ENCODE assay signal across 23 cellular contexts in the genomic region with DNA sequence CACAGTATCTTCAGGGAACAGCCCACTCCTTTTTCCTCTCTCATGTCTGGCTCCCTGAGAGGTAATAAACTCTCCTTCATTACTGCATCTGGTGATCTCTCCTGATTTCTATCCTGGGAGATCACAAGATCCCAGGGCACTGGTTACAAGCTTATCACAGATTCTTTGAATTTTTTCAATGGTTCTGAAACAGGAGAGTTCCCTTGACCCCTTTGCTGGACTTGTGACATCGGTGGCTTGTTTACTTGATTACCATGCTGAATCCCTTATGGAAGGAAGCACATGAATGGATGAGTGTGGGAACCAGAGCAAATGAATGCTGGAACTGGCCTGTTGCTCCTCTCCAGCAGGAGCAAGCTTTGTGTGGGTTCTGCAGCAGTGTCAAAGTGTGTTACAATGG.
"Had no signal": no experiment of that assay in that cellular context is flagged by ENCODE, and none has a peak within 500 bp of the region (broad histone marks: within the 10 kb centered on the region; RNA-seq: fewer than 3 reads in every experiment).

No MANE protein-coding gene starts in this region.

- H3K9me3 Mint-ChIP-seq: dendritic cell treated with granulocyte-macrophage colony-stimulating factor and Interleukin-4, amounts not matched to agents 40 ng/mL and 50 ng/mL, for 4 days; endodermal cell had no signal

- H3K4me3 Mint-ChIP-seq: dendritic cell treated with granulocyte-macrophage colony-stimulating factor and Interleukin-4, amounts not matched to agents 40 ng/mL and 50 ng/mL, for 4 days; effector memory CD8-positive, alpha-beta T cell; endodermal cell had no signal

- H3K4me3 ChIP-seq: colonic mucosa, esophagus squamous epithelium, gastrocnemius medialis, heart right ventricle, left lung, lower lobe of right lung had no signal

- H3K36me3 ChIP-seq: colonic mucosa, esophagus squamous epithelium, gastrocnemius medialis, heart right ventricle, left lung, lower lobe of right lung had no signal

- H3K27ac ChIP-seq: colonic mucosa, epithelial cell of prostate, esophagus squamous epithelium, gastrocnemius medialis, heart right ventricle, left lung, lower lobe of right lung had no signal

- H3K27me3 Mint-ChIP-seq: effector memory CD8-positive, alpha-beta T cell had no signal

- H3K27me3 ChIP-seq: colonic mucosa, gastrocnemius medialis, left lung had no signal

- ATAC-seq: effector memory CD8-positive, alpha-beta T cell; esophagus mucosa; gastrocnemius medialis; heart right ventricle; left cardiac atrium; left lung; left ventricle myocardium superior; lower lobe of right lung had no signal

- H3K4me1 ChIP-seq: colonic mucosa, esophagus squamous epithelium, gastrocnemius medialis, heart right ventricle, left lung, lower lobe of right lung had no signal

- H3K9me3 ChIP-seq: colonic mucosa, esophagus squamous epithelium, gastrocnemius medialis, heart right ventricle, left lung, lower lobe of right lung had no signal

- DNase-seq: colonic mucosa; cortex of kidney; effector CD8-positive, alpha-beta T cell; effector memory CD8-positive, alpha-beta T cell; endodermal cell; erythroblast; esophagus squamous epithelium; foreskin fibroblast; foreskin melanocyte; gastrocnemius medialis; glutamatergic neuron; head of caudate nucleus; heart right ventricle; hippocampal formation; left cardiac atrium; left lung; left ventricle myocardium superior; lower lobe of right lung; mesenchymal stem cell; midbrain had no signal

- H3K27ac Mint-ChIP-seq: dendritic cell treated with granulocyte-macrophage colony-stimulating factor and Interleukin-4, amounts not matched to agents 40 ng/mL and 50 ng/mL, for 4 days; effector memory CD8-positive, alpha-beta T cell; endodermal cell had no signal
